8 cellular contexts compared by ENCODE assay signal in genomic region chr13:32538234-32538620, GRCh38. TPM values are rescaled to one million over a fixed set of nuclear protein-coding genes. Genes with fewer than 3 reads are reported as not detected.
A peak's percentile ranks its signal among the peaks of the same experiment; 100 is the strongest.
DNase-seq lines count a peak whose midpoint lies in the region; ATAC-seq, FAIRE-seq and TF ChIP-seq lines count a peak whose summit lies in the region.

No MANE protein-coding gene starts in this region.

- CTCF ChIA-PET in AG04450 (lab: Charles Lee) (interaction anchor here (1.0 to 1.9 kb wide), 2 partner anchors 42 to 628 kb away, joined by 3 to 7 read pairs; no protein-coding TSS in a partner anchor), PC-3 (lab: Charles Lee) (interaction anchor here (0.6 to 0.7 kb wide), 2 partner anchors 8 to 343 kb away, joined by 3 to 8 read pairs; no protein-coding TSS in a partner anchor)

- H3K9me3 ChIP-seq in AG04450 (ENCODE audit: control insufficient read depth, insufficient read depth, low read length) (no peaks in the 10 kb centered on the region), PC-3 (ENCODE audit: low read length) (no peaks in the 10 kb centered on the region), lung (ENCODE audit: control insufficient read depth in 2 of 2, insufficient read depth in 1 of 2, low read length in 1 of 2) (no peaks in the 10 kb centered on the region), thyroid gland (no peaks in the 10 kb centered on the region)

- FAIRE-seq in GM18507 (lab: Jason Lieb, UNC): no peak

- TSS peak; percentile 76 for BruUV-seq in PC-3 (replicated peaks; lab: Mats Ljungman, UMichigan)

- peak overlapping the region; percentile 88 for H3K27ac ChIP-seq in AG04450 (ENCODE audit: low read depth, low read length)
- H3K27ac ChIP-seq in PC-3 (ENCODE audit: low read length): peak overlapping the region; percentile 65
- peak overlapping the region; percentile 94 to 98 for H3K27ac ChIP-seq in lung (ENCODE audit: low read depth in 1 of 2, low read length in 1 of 2)
- peak overlapping the region; percentile 71 to 98 (median 96) for H3K27ac ChIP-seq in thyroid gland

- TF ChIP-seq CTCF in AG04450 (IDR thresholded peaks at IDR 0.05; ENCODE audit: low read depth, low read length): no peak
- TF ChIP-seq CTCF in PC-3 (conservative IDR thresholded peaks at IDR 0.05; ENCODE audit: low read depth, low read length): no peak
- no peak for TF ChIP-seq CTCF in lung (IDR thresholded peaks at IDR 0.05; ENCODE audit: control extremely low read depth, extremely low read depth)
- TF ChIP-seq CTCF in thyroid gland (IDR thresholded peaks at IDR 0.05): no peak

- intact Hi-C loops in PC-3 (cut with micrococcal nuclease) (loop anchor here (5.0 kb wide), 2 partner anchors 104 to 221 kb away; partner anchors contain the start of genes BRCA2 and ZAR1L), thyroid gland (cut with DNase I) (no loop called here)

- no peak for TF ChIP-seq POLR2A in thyroid gland (IDR thresholded peaks at IDR 0.05)

- H3F3A ChIP-seq in PC-3 (ENCODE audit: low read length, unreplicated experiment): no peaks in the 10 kb centered on the region

- peaks cover 24% of the 10 kb centered on the region for H3K36me3 ChIP-seq in PC-3 (ENCODE audit: low read depth, low read length)
- peaks cover 2 to 8% of the 10 kb centered on the region in 2 donors for H3K36me3 ChIP-seq in lung (ENCODE audit: control insufficient read depth in 2 of 2, insufficient read depth in 2 of 2, low read length in 2 of 2)
- H3K36me3 ChIP-seq in thyroid gland: peaks cover 0 to 3% of the 10 kb centered on the region in 2 donors

- H3K27me3 ChIP-seq in AG04450 (ENCODE audit: control insufficient read depth, insufficient read depth, low read length) (no peaks in the 10 kb centered on the region), PC-3 (ENCODE audit: low read length) (no peaks in the 10 kb centered on the region), lung (ENCODE audit: control insufficient read depth, insufficient read depth) (no peaks in the 10 kb centered on the region), thyroid gland (no peaks in the 10 kb centered on the region)

- peak; percentile 81 for ATAC-seq in HG02870 (IDR thresholded peaks at IDR 0.05; ENCODE audit: unreplicated experiment)
- ATAC-seq in PC-3: peak; percentile 60
- ATAC-seq in lung (ENCODE audit: insufficient read depth, low FRiP score): peak; percentile 67

- H3K4me2 ChIP-seq in PC-3 (ENCODE audit: low read length): peak overlapping the region; percentile 91

- H3K4me3 ChIP-seq in AG04450 (ENCODE audit: low read depth, low read length): peak overlapping the region; percentile 69
- peak overlapping the region; percentile 85 for H3K4me3 ChIP-seq in PC-3 (ENCODE audit: low read length)
- peak overlapping the region; percentile 83 for H3K4me3 ChIP-seq in lung
- H3K4me3 ChIP-seq in thyroid gland (replicated peaks in 1 of 3): peak overlapping the region; percentile 21 to 78 (median 67)

- H4K20me1 ChIP-seq in PC-3 (ENCODE audit: low read length): no peaks in the 10 kb centered on the region

- 0 to 1% methylated on average over 20 of the region's 20 CpGs for WGBS in lung, 2 donors
- 1 to 2% methylated on average over 20 of the region's 20 CpGs for WGBS in thyroid gland, 2 donors

- no peaks in the 10 kb centered on the region for H3K9me2 ChIP-seq in PC-3 (replicated peaks; ENCODE audit: low read length)

- peak overlapping the region; percentile 88 for H3K9ac ChIP-seq in PC-3 (ENCODE audit: low read length)

- DNase-seq in AG04450 (ENCODE audit: low read depth, low spot score) (no peak), GM18507 (ENCODE audit: extremely low spot score, insufficient read length, low read depth) (peak; percentile 26), PC-3 (no peak), dermis blood vessel endothelial cell (peak; percentile 64), lung (ENCODE audit: low spot score) (peak; percentile 53), thyroid gland (no peak), pons (ENCODE audit: low spot score) (no peak)

- POLR2A ChIA-PET in AG04450 (lab: Yijun Ruan, JAX) (interaction anchor here (0.7 kb wide), 1 partner anchor 122 kb away, joined by 3 read pairs; no protein-coding TSS in a partner anchor), PC-3 (lab: Charles Lee; ENCODE audit: unreplicated experiment) (no interaction called here)

- peaks cover 53% of the 10 kb centered on the region for H3K79me2 ChIP-seq in PC-3 (ENCODE audit: low read length)

- H2AFZ ChIP-seq in PC-3 (ENCODE audit: low read length): peak overlapping the region; percentile 96

- H3K4me1 ChIP-seq in PC-3 (ENCODE audit: insufficient read depth, low read length): peaks cover 20% of the 10 kb centered on the region; the same call in 1 of the 2 replicates
- peaks cover 2 to 13% of the 10 kb centered on the region in 2 donors for H3K4me1 ChIP-seq in lung (ENCODE audit: control insufficient read depth in 2 of 2, insufficient read depth in 2 of 2, low read length in 2 of 2)
- H3K4me1 ChIP-seq in thyroid gland: peaks cover 32 to 34% of the 10 kb centered on the region in 2 donors

RNA-seq across cellular contexts. Expression of gene N4BP2L2, which starts 0.4 kb away (rescaled TPM):
- 55.4 and 74.5 TPM in 2 replicates for polyA plus RNA-seq in AG04450 (2011; rRNA removed)
- polyA minus RNA-seq in AG04450 (2011; rRNA and poly(A)+ RNA removed): 17.0 and 36.9 TPM in 2 replicates
- 31.7 and 51.4 TPM in 2 replicates for total RNA-seq in PC-3 (2014; rRNA removed)
- total RNA-seq in dermis blood vessel endothelial cell: 98.7 and 99.7 TPM in 2 replicates
- 100 to 1,000 TPM in 1 of 2 donors, 10 to 100 TPM in 1; 87.5 to 402 TPM for total RNA-seq in lung
- 10 to 100 TPM; 41.1 to 62.6 TPM for polyA plus RNA-seq in lung
- total RNA-seq in thyroid gland: 100 to 1,000 TPM; 267 to 633 (median 382) TPM

RNA-seq across cellular contexts. Expression of gene PDS5B, which starts 48.0 kb away (rescaled TPM):
- polyA plus RNA-seq in AG04450 (2011; rRNA removed) (12.0 and 16.7 TPM in 2 replicates), lung (1 to 10 TPM; 5.3 to 7.7 TPM)
- 14.7 and 35.7 TPM in 2 replicates for polyA minus RNA-seq in AG04450 (2011; rRNA and poly(A)+ RNA removed)
- total RNA-seq in PC-3 (2014; rRNA removed) (19.5 and 20.3 TPM in 2 replicates), dermis blood vessel endothelial cell (35.7 and 40.2 TPM in 2 replicates), lung (100 to 1,000 TPM in 1 of 2 donors, 10 to 100 TPM in 1; 31.0 to 111 TPM), thyroid gland (10 to 100 TPM; 47.9 to 55.1 (median 49.3) TPM)

Comparison
In these comparisons a context has a peak if more than half of its experiments do, and no peak if none do; other contexts are left out.
1. DNase-seq: peak in GM18507 (single experiment), dermis blood vessel endothelial cell (single experiment) and lung (single experiment); none in AG04450 (single experiment), PC-3 (single experiment), thyroid gland (0 of 2) and pons (single experiment).
2. Peak in every context shown above with its lines, with median percentiles within 50 percentile points of each other: H3K27ac ChIP-seq, H3K4me3 ChIP-seq and ATAC-seq.